Comparison of ENCODE assay signal across 1 cellular context in genomic region chr10:91164520-91165065, GRCh38.
TF ChIP-seq lines count a peak whose summit lies in the region.

No MANE protein-coding gene starts in this region.

TF ChIP-seq in K562, 482 proteins besides CTCF, POLR2A, EP300 and RAD21:
- TF ChIP-seq ZBTB40 (IDR thresholded peaks at IDR 0.05) (peak; percentile 58), ZBTB40 (CRISPR knock-in tag; IDR thresholded peaks at IDR 0.05) (no peak), RBM25 (IDR thresholded peaks at IDR 0.05; ENCODE audit: low read depth, low read length, severe bottlenecking) (peak; percentile 42), ZZZ3 (IDR thresholded peaks at IDR 0.05) (no peak)
